10 cellular contexts compared by ENCODE assay signal in the genomic region with DNA sequence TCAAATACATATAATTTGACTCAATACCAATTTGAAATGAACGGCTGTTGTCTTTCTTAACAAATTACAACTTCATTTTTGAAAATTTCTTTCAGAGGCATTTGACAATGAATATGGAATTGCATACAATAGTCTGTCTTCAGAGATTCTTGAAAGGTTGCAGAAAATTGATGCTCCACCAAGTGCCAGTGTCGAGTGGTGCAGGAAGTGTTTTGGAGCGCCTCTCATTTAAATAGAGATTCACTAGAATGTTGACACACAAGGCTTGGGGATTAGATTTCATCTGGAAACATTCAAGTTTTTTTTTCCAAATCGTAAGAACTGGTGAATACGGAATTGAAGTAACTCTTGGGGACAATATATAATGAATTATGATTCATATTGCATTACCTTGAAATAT. TPM values are rescaled to one million over a fixed set of nuclear protein-coding genes. Genes with fewer than 3 reads are reported as not detected.
DNase-seq lines count a peak whose midpoint lies in the region; ATAC-seq and TF ChIP-seq lines count a peak whose summit lies in the region.
"Had no signal": no experiment of that assay in that cellular context is flagged by ENCODE, and none has a peak within 500 bp of the region (broad histone marks: within the 10 kb centered on the region; RNA-seq: fewer than 3 reads in every experiment).

No MANE protein-coding gene starts in this region.

- intact Hi-C loops in activated T-helper 1 cell treated with anti-CD3 and anti-CD28 coated beads, Interleukin-12 subunit alpha, Interleukin-12 subunit beta, Interleukin-2, Interleukin-4 antibody, amounts not matched to agents 30 ng/mL and 10 ng/mL and 1 ng/mL, durations not matched to agents 14 hours and 24 hours and 36 hours (cut with micrococcal nuclease): loop anchor here (5.0 kb wide), 1 partner anchor 35 kb away; a partner anchor contains a TSS

- no peaks in the 10 kb centered on the region for H3K27me3 Mint-ChIP-seq in activated T-helper 1 cell treated with anti-CD3 and anti-CD28 coated beads, Interleukin-12 subunit alpha, Interleukin-12 subunit beta, Interleukin-2, Interleukin-4 antibody, amounts not matched to agents 30 ng/mL and 10 ng/mL and 1 ng/mL, durations not matched to agents 14 hours and 24 hours and 36 hours (ENCODE audit: insufficient read depth)
- H3K27me3 Mint-ChIP-seq: activated T-helper 17 cell treated with anti-CD3 and anti-CD28 coated beads, Interleukin-2, amount 50 U/mL, for 72 hours had no signal

- peaks cover 24% of the 10 kb centered on the region for H3K4me1 Mint-ChIP-seq in activated T-helper 1 cell treated with anti-CD3 and anti-CD28 coated beads, Interleukin-12 subunit alpha, Interleukin-12 subunit beta, Interleukin-2, Interleukin-4 antibody, amounts not matched to agents 30 ng/mL and 10 ng/mL and 1 ng/mL, durations not matched to agents 14 hours and 24 hours and 36 hours (ENCODE audit: low read depth)

- ATAC-seq in SK-N-SH treated with all-trans-retinoic acid at 6 μM for 48 hours: peak; percentile 71
- ATAC-seq: activated T-helper 17 cell treated with anti-CD3 and anti-CD28 coated beads, Interleukin-2, amount 50 U/mL, for 72 hours had no signal

- no peak overlapping the region for H3K4me3 Mint-ChIP-seq in activated T-helper 1 cell treated with anti-CD3 and anti-CD28 coated beads, Interleukin-12 subunit alpha, Interleukin-12 subunit beta, Interleukin-2, Interleukin-4 antibody, amounts not matched to agents 30 ng/mL and 10 ng/mL and 1 ng/mL, durations not matched to agents 14 hours and 24 hours and 36 hours
- H3K4me3 Mint-ChIP-seq: activated T-helper 17 cell treated with anti-CD3 and anti-CD28 coated beads, Interleukin-2, amount 50 U/mL, for 72 hours had no signal

- peaks cover 40% of the 10 kb centered on the region for H3K36me3 Mint-ChIP-seq in activated T-helper 1 cell treated with anti-CD3 and anti-CD28 coated beads, Interleukin-12 subunit alpha, Interleukin-12 subunit beta, Interleukin-2, Interleukin-4 antibody, amounts not matched to agents 30 ng/mL and 10 ng/mL and 1 ng/mL, durations not matched to agents 14 hours and 24 hours and 36 hours (ENCODE audit: low read depth)

- no peak overlapping the region for H3K27ac Mint-ChIP-seq in activated T-helper 1 cell treated with anti-CD3 and anti-CD28 coated beads, Interleukin-12 subunit alpha, Interleukin-12 subunit beta, Interleukin-2, Interleukin-4 antibody, amounts not matched to agents 30 ng/mL and 10 ng/mL and 1 ng/mL, durations not matched to agents 14 hours and 24 hours and 36 hours

- peak; percentile 47 for DNase-seq in ELR (ENCODE audit: low read depth)
- DNase-seq in Kasumi-1 (lab: John Stamatoyannopoulos, UW): peak; percentile 36 to 44
- peak; percentile 8 for DNase-seq in iPS-NIHi11 (ENCODE audit: low spot score)
- DNase-seq in activated T-helper 1 cell treated with anti-CD3 and anti-CD28 coated beads, Interleukin-12 subunit alpha, Interleukin-12 subunit beta, Interleukin-2, Interleukin-4 antibody, amounts not matched to agents 30 ng/mL and 10 ng/mL and 1 ng/mL, durations not matched to agents 14 hours and 24 hours and 36 hours (ENCODE audit: low spot score): no peak
- no peak for DNase-seq in retina
- DNase-seq in inferior parietal cortex (ENCODE audit: extremely low spot score): no peak
- DNase-seq: NCI-H146, Peyer's patch had no signal

- no peaks in the 10 kb centered on the region for H3K9me3 Mint-ChIP-seq in activated T-helper 1 cell treated with anti-CD3 and anti-CD28 coated beads, Interleukin-12 subunit alpha, Interleukin-12 subunit beta, Interleukin-2, Interleukin-4 antibody, amounts not matched to agents 30 ng/mL and 10 ng/mL and 1 ng/mL, durations not matched to agents 14 hours and 24 hours and 36 hours
- H3K9me3 Mint-ChIP-seq: activated T-helper 17 cell treated with anti-CD3 and anti-CD28 coated beads, Interleukin-2, amount 50 U/mL, for 72 hours had no signal

TF ChIP-seq in SK-N-SH treated with all-trans-retinoic acid at 6 μM for 48 hours, 23 proteins besides CTCF, POLR2A, EP300 and RAD21:
- TF ChIP-seq ARNTL (CRISPR knock-in tag; IDR thresholded peaks at IDR 0.05; ENCODE audit: borderline replicate concordance, low read depth) (no peak), OSR1 (CRISPR knock-in tag; IDR thresholded peaks at IDR 0.05) (no peak), SNAI2 (CRISPR knock-in tag; IDR thresholded peaks at IDR 0.05) (no peak), ZNF8 (CRISPR knock-in tag; IDR thresholded peaks at IDR 0.05) (no peak), ZFP30 (CRISPR knock-in tag; IDR thresholded peaks at IDR 0.05) (no peak), TOX (CRISPR knock-in tag; IDR thresholded peaks at IDR 0.05; ENCODE audit: borderline replicate concordance) (no peak), RARB (CRISPR knock-in tag; IDR thresholded peaks at IDR 0.05) (no peak), GLIS3 (CRISPR knock-in tag; IDR thresholded peaks at IDR 0.05) (no peak), ZC3H10 (CRISPR knock-in tag; IDR thresholded peaks at IDR 0.05) (no peak), ZNF565 (CRISPR knock-in tag; conservative IDR thresholded peaks at IDR 0.05; ENCODE audit: low read depth) (no peak), ZNF70 (CRISPR knock-in tag; IDR thresholded peaks at IDR 0.05) (no peak)
- TF ChIP-seq, protein P1, sequence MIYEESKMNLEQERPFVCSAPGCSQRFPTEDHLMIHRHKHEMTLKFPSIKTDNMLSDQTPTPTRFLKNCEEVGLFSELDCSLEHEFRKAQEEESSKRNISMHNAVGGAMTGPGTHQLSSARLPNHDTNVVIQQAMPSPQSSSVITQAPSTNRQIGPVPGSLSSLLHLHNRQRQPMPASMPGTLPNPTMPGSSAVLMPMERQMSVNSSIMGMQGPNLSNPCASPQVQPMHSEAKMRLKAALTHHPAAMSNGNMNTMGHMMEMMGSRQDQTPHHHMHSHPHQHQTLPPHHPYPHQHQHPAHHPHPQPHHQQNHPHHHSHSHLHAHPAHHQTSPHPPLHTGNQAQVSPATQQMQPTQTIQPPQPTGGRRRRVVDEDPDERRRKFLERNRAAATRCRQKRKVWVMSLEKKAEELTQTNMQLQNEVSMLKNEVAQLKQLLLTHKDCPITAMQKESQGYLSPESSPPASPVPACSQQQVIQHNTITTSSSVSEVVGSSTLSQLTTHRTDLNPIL (CRISPR knock-in tag; IDR thresholded peaks at IDR 0.05; ENCODE audit: low read depth): no peak
- TF ChIP-seq, protein P2, sequence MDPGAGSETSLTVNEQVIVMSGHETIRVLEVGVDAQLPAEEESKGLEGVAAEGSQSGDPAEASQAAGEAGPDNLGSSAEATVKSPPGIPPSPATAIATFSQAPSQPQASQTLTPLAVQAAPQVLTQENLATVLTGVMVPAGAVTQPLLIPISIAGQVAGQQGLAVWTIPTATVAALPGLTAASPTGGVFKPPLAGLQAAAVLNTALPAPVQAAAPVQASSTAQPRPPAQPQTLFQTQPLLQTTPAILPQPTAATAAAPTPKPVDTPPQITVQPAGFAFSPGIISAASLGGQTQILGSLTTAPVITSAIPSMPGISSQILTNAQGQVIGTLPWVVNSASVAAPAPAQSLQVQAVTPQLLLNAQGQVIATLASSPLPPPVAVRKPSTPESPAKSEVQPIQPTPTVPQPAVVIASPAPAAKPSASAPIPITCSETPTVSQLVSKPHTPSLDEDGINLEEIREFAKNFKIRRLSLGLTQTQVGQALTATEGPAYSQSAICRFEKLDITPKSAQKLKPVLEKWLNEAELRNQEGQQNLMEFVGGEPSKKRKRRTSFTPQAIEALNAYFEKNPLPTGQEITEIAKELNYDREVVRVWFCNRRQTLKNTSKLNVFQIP (CRISPR knock-in tag; IDR thresholded peaks at IDR 0.05; ENCODE audit: borderline replicate concordance, low read depth): no peak
- TF ChIP-seq, protein P3, sequence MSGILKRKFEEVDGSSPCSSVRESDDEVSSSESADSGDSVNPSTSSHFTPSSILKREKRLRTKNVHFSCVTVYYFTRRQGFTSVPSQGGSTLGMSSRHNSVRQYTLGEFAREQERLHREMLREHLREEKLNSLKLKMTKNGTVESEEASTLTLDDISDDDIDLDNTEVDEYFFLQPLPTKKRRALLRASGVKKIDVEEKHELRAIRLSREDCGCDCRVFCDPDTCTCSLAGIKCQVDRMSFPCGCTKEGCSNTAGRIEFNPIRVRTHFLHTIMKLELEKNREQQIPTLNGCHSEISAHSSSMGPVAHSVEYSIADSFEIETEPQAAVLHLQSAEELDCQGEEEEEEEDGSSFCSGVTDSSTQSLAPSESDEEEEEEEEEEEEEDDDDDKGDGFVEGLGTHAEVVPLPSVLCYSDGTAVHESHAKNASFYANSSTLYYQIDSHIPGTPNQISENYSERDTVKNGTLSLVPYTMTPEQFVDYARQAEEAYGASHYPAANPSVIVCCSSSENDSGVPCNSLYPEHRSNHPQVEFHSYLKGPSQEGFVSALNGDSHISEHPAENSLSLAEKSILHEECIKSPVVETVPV (CRISPR knock-in tag; IDR thresholded peaks at IDR 0.05): no peak
- TF ChIP-seq, protein P4, sequence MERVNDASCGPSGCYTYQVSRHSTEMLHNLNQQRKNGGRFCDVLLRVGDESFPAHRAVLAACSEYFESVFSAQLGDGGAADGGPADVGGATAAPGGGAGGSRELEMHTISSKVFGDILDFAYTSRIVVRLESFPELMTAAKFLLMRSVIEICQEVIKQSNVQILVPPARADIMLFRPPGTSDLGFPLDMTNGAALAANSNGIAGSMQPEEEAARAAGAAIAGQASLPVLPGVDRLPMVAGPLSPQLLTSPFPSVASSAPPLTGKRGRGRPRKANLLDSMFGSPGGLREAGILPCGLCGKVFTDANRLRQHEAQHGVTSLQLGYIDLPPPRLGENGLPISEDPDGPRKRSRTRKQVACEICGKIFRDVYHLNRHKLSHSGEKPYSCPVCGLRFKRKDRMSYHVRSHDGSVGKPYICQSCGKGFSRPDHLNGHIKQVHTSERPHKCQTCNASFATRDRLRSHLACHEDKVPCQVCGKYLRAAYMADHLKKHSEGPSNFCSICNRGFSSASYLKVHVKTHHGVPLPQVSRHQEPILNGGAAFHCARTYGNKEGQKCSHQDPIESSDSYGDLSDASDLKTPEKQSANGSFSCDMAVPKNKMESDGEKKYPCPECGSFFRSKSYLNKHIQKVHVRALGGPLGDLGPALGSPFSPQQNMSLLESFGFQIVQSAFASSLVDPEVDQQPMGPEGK (CRISPR knock-in tag; IDR thresholded peaks at IDR 0.05; ENCODE audit: borderline replicate concordance): no peak

RNA-seq across cellular contexts. Expression of a gene that starts 8.1 kb away (rescaled TPM):
- 2,052 and 2,078 TPM in 2 replicates for total RNA-seq in activated T-helper 1 cell treated with anti-CD3 and anti-CD28 coated beads, Interleukin-12 subunit alpha, Interleukin-12 subunit beta, Interleukin-2, Interleukin-4 antibody, amounts not matched to agents 30 ng/mL and 10 ng/mL and 1 ng/mL, durations not matched to agents 14 hours and 24 hours and 36 hours

RNA-seq across cellular contexts. Expression of a gene that starts 36.9 kb away (rescaled TPM):
- total RNA-seq in activated T-helper 1 cell treated with anti-CD3 and anti-CD28 coated beads, Interleukin-12 subunit alpha, Interleukin-12 subunit beta, Interleukin-2, Interleukin-4 antibody, amounts not matched to agents 30 ng/mL and 10 ng/mL and 1 ng/mL, durations not matched to agents 14 hours and 24 hours and 36 hours: 1.3 and 1.4 TPM in 2 replicates

Comparison
In these comparisons a context has a peak if more than half of its experiments do, and no peak if none do; other contexts are left out.
1. DNase-seq: peak in ELR (single experiment), Kasumi-1 (2 of 2) and iPS-NIHi11 (single experiment); none in activated T-helper 1 cell treated with anti-CD3 and anti-CD28 coated beads, Interleukin-12 subunit alpha, Interleukin-12 subunit beta, Interleukin-2, Interleukin-4 antibody, amounts not matched to agents 30 ng/mL and 10 ng/mL and 1 ng/mL, durations not matched to agents 14 hours and 24 hours and 36 hours (single experiment), retina (single experiment) and inferior parietal cortex (single experiment).